8 cellular contexts compared by ENCODE assay signal in the genomic region with DNA sequence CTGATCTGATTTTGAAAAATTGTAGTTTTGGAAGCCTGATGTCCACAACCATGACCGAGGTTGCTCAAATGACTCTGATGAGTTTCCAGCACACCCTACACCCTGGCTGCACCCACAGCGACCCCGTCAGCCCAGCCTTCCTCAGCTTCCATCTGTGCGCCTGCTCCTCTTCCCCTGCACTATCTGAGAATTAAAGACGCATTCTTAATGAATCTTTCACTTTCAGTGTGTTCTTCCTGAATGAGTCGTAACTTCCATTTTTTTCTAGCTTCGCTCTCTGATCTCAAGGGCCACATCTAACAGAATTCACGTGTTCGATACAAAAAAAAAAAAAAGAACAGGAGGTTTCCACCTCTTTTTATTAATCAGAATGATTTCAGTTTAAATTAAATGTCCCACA. TPM values are rescaled to one million over a fixed set of nuclear protein-coding genes. Genes with fewer than 3 reads are reported as not detected.
A peak's percentile ranks its signal among the peaks of the same experiment; 100 is the strongest.
DNase-seq lines count a peak whose midpoint lies in the region; ATAC-seq, FAIRE-seq and TF ChIP-seq lines count a peak whose summit lies in the region.

No MANE protein-coding gene starts in this region.

- intact Hi-C loops in natural killer cell (cut with micrococcal nuclease) = loop anchor here (2.0 kb wide), 2 partner anchors 20 to 156 kb away; a partner anchor contains a TSS

- peaks cover 23 to 26% of the 10 kb centered on the region in 2 donors for H3K4me1 Mint-ChIP-seq in natural killer cell

- H3K27ac Mint-ChIP-seq in natural killer cell = peak overlapping the region; percentile 79 to 87

- no peaks in the 10 kb centered on the region for H3K9me3 Mint-ChIP-seq in natural killer cell

- TF ChIP-seq CTCF in choroid plexus epithelial cell (conservative IDR thresholded peaks at IDR 0.05; ENCODE audit: low read depth, low read length) = no peak
- TF ChIP-seq CTCF in natural killer cell (IDR thresholded peaks at IDR 0.05) = no peak

- H3K4me3 Mint-ChIP-seq in natural killer cell = peak overlapping the region; percentile 94

- H3K27me3 Mint-ChIP-seq in natural killer cell (ENCODE audit: low read depth in 2 of 2) = no peaks in the 10 kb centered on the region

- H3K36me3 Mint-ChIP-seq in natural killer cell = no peaks in the 10 kb centered on the region

- peak; percentile 88 for FAIRE-seq in GM18507 (lab: Jason Lieb, UNC)

- H3K4me3 ChIP-seq in choroid plexus epithelial cell (ENCODE audit: low read depth, low read length) = peak overlapping the region; percentile 42

- ATAC-seq in HG02763 (IDR thresholded peaks at IDR 0.05; ENCODE audit: unreplicated experiment) (peak; percentile 61), natural killer cell (peak; percentile 53 to 69 (median 55))

- DNase-seq in GM18507 (ENCODE audit: extremely low spot score, insufficient read length, low read depth) (no peak), RPMI7951 (ENCODE audit: low read depth) (peak; percentile 36), choroid plexus epithelial cell (ENCODE audit: low read depth) (peak; percentile 31), natural killer cell (no peak), hippocampal formation (lab: John Stamatoyannopoulos, UW) (no peak), SW480 (ENCODE audit: low spot score) (no peak), NCI-H69 (lab: John Stamatoyannopoulos, UW) (no peak)

RNA-seq across cellular contexts. Expression of a gene that starts 21.3 kb away (rescaled TPM):
- 5.8 and 6.0 TPM in 2 replicates for total RNA-seq in RPMI7951 (2014; rRNA removed; shearing (Covaris generic))
- total RNA-seq in natural killer cell = 10 to 100 TPM; 42.2 to 51.8 (median 44.0) TPM

Comparison
In these comparisons a context has a peak if more than half of its experiments do, and no peak if none do; other contexts are left out.
1. DNase-seq: peak in RPMI7951 (single experiment) and choroid plexus epithelial cell (single experiment); none in GM18507 (single experiment), natural killer cell (single experiment), hippocampal formation (0 of 2), SW480 (single experiment) and NCI-H69 (single experiment).